In the genomic region with DNA sequence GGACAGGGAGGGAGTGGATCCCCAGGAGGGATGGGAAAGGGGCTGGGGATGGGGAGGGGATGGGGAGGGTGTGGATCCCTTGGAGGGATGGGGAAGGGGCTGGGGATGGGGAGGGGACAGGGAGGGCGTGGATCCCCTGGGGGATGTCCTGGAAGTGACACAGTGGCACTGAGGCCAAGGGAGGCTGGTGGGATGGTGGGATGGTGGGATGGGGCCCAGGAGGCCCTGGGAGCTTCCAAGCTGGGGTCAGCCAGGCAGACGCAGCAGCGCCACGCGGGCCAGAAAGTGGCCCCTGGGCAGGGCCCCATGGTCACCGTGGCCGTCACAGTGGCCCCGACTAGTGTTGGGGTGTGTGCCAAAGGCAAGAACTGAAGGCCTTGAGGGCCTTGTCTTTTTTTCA, we compare ENCODE assay signal across 27 cellular contexts.
A peak's percentile ranks its signal among the peaks of the same experiment; 100 is the strongest.
DNase-seq lines count a peak whose midpoint lies in the region; ATAC-seq, FAIRE-seq and TF ChIP-seq lines count a peak whose summit lies in the region.
"Had no signal": no experiment of that assay in that cellular context is flagged by ENCODE, and none has a peak within 500 bp of the region (broad histone marks: within the 10 kb centered on the region; RNA-seq: fewer than 3 reads in every experiment).

No MANE protein-coding gene starts in this region.

- FAIRE-seq in kidney (lab: Jason Lieb, UNC): no peak
- FAIRE-seq: A204.1, GM19239 had no signal

- TF ChIP-seq POLR2A in Peyer's patch (IDR thresholded peaks at IDR 0.05): no peak
- TF ChIP-seq POLR2A in gastrocnemius medialis (IDR thresholded peaks at IDR 0.05): no peak

- H3K4me3 ChIP-seq in BLaER1 (no peak overlapping the region), Peyer's patch (no peak overlapping the region), kidney (ENCODE audit: low read length in 2 of 2) (no peak overlapping the region), osteoblast (ENCODE audit: insufficient read depth, low read length) (no peak overlapping the region), gastrocnemius medialis (no peak overlapping the region)
- H3K4me3 ChIP-seq: GM23248, MG63 had no signal

- DNase-seq in Peyer's patch (peak in 2 of 3 donors; percentile 22 to 32), kidney (peak; percentile 68), osteoblast (ENCODE audit: insufficient read length, low spot score, missing footprints) (peak; percentile 11), foreskin keratinocyte (no peak), gastrocnemius medialis (no peak)
- no peak for DNase-seq in activated naive CD4-positive, alpha-beta T cell treated with anti-CD3 and anti-CD28 coated beads, Interleukin-2, amount 50 U/mL, for 16 hours
- DNase-seq: AML-193; CD8-positive, alpha-beta T cell; DMS79 treated with DMSO at 0.1 percent for 48 hours; GF-D8; GM23248; H9; IMR-90; KG1; MG63; NCI-H1105 treated with DMSO at 0.1 percent for 48 hours; NCI-H146; NCI-H2081; NCI-H2227 treated with DMSO at 0.1 percent for 48 hours; NCI-H526 treated with DMSO at 0.1 percent for 48 hours; SHP77 treated with DMSO at 0.1 percent for 48 hours had no signal

- H3K9ac ChIP-seq in BLaER1 (no peak overlapping the region), kidney (ENCODE audit: low read length in 2 of 2) (no peak overlapping the region)
- H3K9ac ChIP-seq: GM23248 had no signal

- TF ChIP-seq CTCF in Peyer's patch (IDR thresholded peaks at IDR 0.05) (no peak), kidney (IDR thresholded peaks at IDR 0.05; ENCODE audit: borderline replicate concordance, extremely low read depth, insufficient read depth) (no peak), osteoblast (IDR thresholded peaks at IDR 0.05; ENCODE audit: extremely low read depth, low read depth, low read length) (no peak), foreskin keratinocyte (conservative IDR thresholded peaks at IDR 0.05) (no peak), gastrocnemius medialis (IDR thresholded peaks at IDR 0.05 in 4 of 5, conservative IDR thresholded peaks at IDR 0.05 in 1 of 5) (no peak)

- H3K9me3 ChIP-seq in BLaER1 (peaks cover 38% of the 10 kb centered on the region), Peyer's patch (no peaks in the 10 kb centered on the region), kidney (ENCODE audit: control insufficient read depth in 1 of 2, low read length in 2 of 2) (peaks cover 0 to 4% of the 10 kb centered on the region in 2 donors), osteoblast (ENCODE audit: low read depth, low read length) (no peaks in the 10 kb centered on the region), gastrocnemius medialis (no peaks in the 10 kb centered on the region)

- H3K27ac ChIP-seq in BLaER1 (no peak overlapping the region), Peyer's patch (no peak overlapping the region), kidney (ENCODE audit: low read depth in 2 of 2, low read length in 2 of 2) (no peak overlapping the region), osteoblast (ENCODE audit: low read depth, low read length) (no peak overlapping the region), foreskin keratinocyte (no peak overlapping the region), gastrocnemius medialis (no peak overlapping the region)
- H3K27ac ChIP-seq: C4-2B, GM23248, RWPE1 had no signal

- H3K4me2 ChIP-seq in BLaER1 (peak overlapping the region; percentile 73), osteoblast (ENCODE audit: insufficient read depth, low read length) (no peak overlapping the region)

- H4K20me1 ChIP-seq in BLaER1 (peaks cover 63% of the 10 kb centered on the region), osteoblast (ENCODE audit: insufficient read depth, low read length) (peaks cover 54% of the 10 kb centered on the region)

- peaks cover 2% of the 10 kb centered on the region for H3K36me3 ChIP-seq in BLaER1
- no peaks in the 10 kb centered on the region for H3K36me3 ChIP-seq in Peyer's patch
- H3K36me3 ChIP-seq in kidney (ENCODE audit: control insufficient read depth in 1 of 2, insufficient read depth in 2 of 2, low read length in 2 of 2): no peaks in the 10 kb centered on the region
- no peaks in the 10 kb centered on the region for H3K36me3 ChIP-seq in osteoblast (ENCODE audit: insufficient read depth, low read length)
- no peaks in the 10 kb centered on the region for H3K36me3 ChIP-seq in gastrocnemius medialis
- H3K36me3 ChIP-seq: MG63 had no signal

- no peaks in the 10 kb centered on the region for H3K27me3 ChIP-seq in BLaER1
- no peaks in the 10 kb centered on the region for H3K27me3 ChIP-seq in Peyer's patch
- H3K27me3 ChIP-seq in osteoblast (ENCODE audit: insufficient read depth, low read length): no peaks in the 10 kb centered on the region
- H3K27me3 ChIP-seq in foreskin keratinocyte: no peaks in the 10 kb centered on the region
- H3K27me3 ChIP-seq in gastrocnemius medialis: no peaks in the 10 kb centered on the region
- H3K27me3 ChIP-seq: MG63 had no signal

- intact Hi-C loops in kidney (cut with DNase I): no loop called here
- intact Hi-C loops in gastrocnemius medialis (cut with DNase I; ENCODE audit: low total_unique reads): no loop called here

- in situ Hi-C loops in gastrocnemius medialis (cut with MboI; ENCODE audit: low sequenced_read_pairs in 4 of 4): no loop called here

- peaks cover 37% of the 10 kb centered on the region for H3K79me2 ChIP-seq in osteoblast (ENCODE audit: insufficient read depth, low read length)

- ATAC-seq in foreskin keratinocyte (no peak), gastrocnemius medialis (no peak), HG02610 (IDR thresholded peaks at IDR 0.05; ENCODE audit: unreplicated experiment) (no peak)
- ATAC-seq: CD8-positive, alpha-beta T cell had no signal

- no peak overlapping the region for H2AFZ ChIP-seq in osteoblast (ENCODE audit: low read length)
- H2AFZ ChIP-seq: GM23248 had no signal

- H3K4me1 ChIP-seq in BLaER1: peaks cover 32% of the 10 kb centered on the region
- peaks cover 0 to 35% (median 0%) of the 10 kb centered on the region in 4 donors for H3K4me1 ChIP-seq in Peyer's patch
- peaks cover 0 to 17% of the 10 kb centered on the region in 2 donors for H3K4me1 ChIP-seq in kidney (ENCODE audit: control insufficient read depth in 1 of 2, insufficient read depth in 1 of 2, low read depth in 1 of 2, low read length in 2 of 2)
- peaks cover 3% of the 10 kb centered on the region for H3K4me1 ChIP-seq in osteoblast (ENCODE audit: insufficient read depth, low read length)
- no peaks in the 10 kb centered on the region for H3K4me1 ChIP-seq in foreskin keratinocyte
- peaks cover 23 to 24% of the 10 kb centered on the region in 2 donors for H3K4me1 ChIP-seq in gastrocnemius medialis

Comparison
In these comparisons a context has a peak if more than half of its experiments do, and no peak if none do; other contexts are left out.
1. DNase-seq: peak in Peyer's patch (2 of 3), kidney (single experiment) and osteoblast (single experiment); none in foreskin keratinocyte (0 of 2), gastrocnemius medialis (0 of 2) and activated naive CD4-positive, alpha-beta T cell treated with anti-CD3 and anti-CD28 coated beads, Interleukin-2, amount 50 U/mL, for 16 hours (single experiment).